ENCODE assay signal across 10 cellular contexts in genomic region chr2:117832905-117833613, GRCh38. TPM values are rescaled to one million over a fixed set of nuclear protein-coding genes. Genes with fewer than 3 reads are reported as not detected.
DNase-seq lines count a peak whose midpoint lies in the region; ATAC-seq and TF ChIP-seq lines count a peak whose summit lies in the region.
"Had no signal": no experiment of that assay in that cellular context is flagged by ENCODE, and none has a peak within 500 bp of the region (broad histone marks: within the 10 kb centered on the region; RNA-seq: fewer than 3 reads in every experiment).

No MANE protein-coding gene starts in this region.

- H3K9ac ChIP-seq in DND-41 (ENCODE audit: low read depth, low read length): no peak overlapping the region

- H3K27ac ChIP-seq in DND-41 (ENCODE audit: low read length): no peak overlapping the region
- H3K27ac ChIP-seq: heart left ventricle had no signal

- H3K4me3 ChIP-seq in DND-41 (ENCODE audit: low read depth in 1 of 2, low read length in 2 of 2) (no peak overlapping the region), astrocyte of the spinal cord (ENCODE audit: low read depth, low read length) (no peak overlapping the region)
- H3K4me3 ChIP-seq: heart left ventricle had no signal

- H3K79me2 ChIP-seq in DND-41 (ENCODE audit: insufficient read depth, low read length): no peaks in the 10 kb centered on the region

- H4K20me1 ChIP-seq in DND-41 (ENCODE audit: insufficient read depth, low read length): peaks cover 15% of the 10 kb centered on the region

- H3K27me3 ChIP-seq in DND-41 (ENCODE audit: insufficient read depth, low read length, poor library complexity): no peaks in the 10 kb centered on the region

- peaks cover 67% of the 10 kb centered on the region for H3K36me3 ChIP-seq in DND-41 (ENCODE audit: insufficient read depth, low read length)

- peak; percentile 76 for ATAC-seq in DND-41 (ENCODE audit: insufficient read depth, low read depth)
- no peak for ATAC-seq in HG02973 (IDR thresholded peaks at IDR 0.05; ENCODE audit: unreplicated experiment)
- ATAC-seq: heart left ventricle had no signal

- in situ Hi-C loops in astrocyte of the spinal cord (cut with HindIII; ENCODE audit: low sequenced_read_pairs): no loop called here

- H3K9me3 ChIP-seq in DND-41 (ENCODE audit: insufficient read depth, low read length, severe bottlenecking): no peaks in the 10 kb centered on the region
- H3K9me3 ChIP-seq: heart left ventricle had no signal

- no peak overlapping the region for H3K4me2 ChIP-seq in DND-41 (ENCODE audit: insufficient read depth, low read length)

- H3K4me1 ChIP-seq in DND-41 (ENCODE audit: insufficient read depth, low read length): no peaks in the 10 kb centered on the region

- no peak for TF ChIP-seq CTCF in DND-41 (IDR thresholded peaks at IDR 0.05; ENCODE audit: borderline replicate concordance, extremely low read depth, low read length, poor library complexity, severe bottlenecking)
- TF ChIP-seq CTCF in astrocyte of the spinal cord (IDR thresholded peaks at IDR 0.05; ENCODE audit: low read depth, low read length): no peak

- no peak overlapping the region for H2AFZ ChIP-seq in DND-41 (ENCODE audit: low read depth, low read length)

- DNase-seq in DND-41 (peak; percentile 40), HT-29 (ENCODE audit: low spot score) (peak; percentile 6), astrocyte of the spinal cord (ENCODE audit: low read depth, low spot score) (peak; percentile 38), islet precursor cell (peak; percentile 74), OCI-M1 (lab: John Stamatoyannopoulos, UW) (no peak), NCI-H1105 (lab: John Stamatoyannopoulos, UW) (no peak)
- DNase-seq in activated effector memory CD4-positive, alpha-beta T cell treated with Interleukin-2 at 50 U/mL for 16 hours: no peak
- DNase-seq: NCI-H524 treated with DMSO at 0.1 percent for 48 hours had no signal

RNA-seq across cellular contexts. Expression of gene DDX18, which starts 18.6 kb away (rescaled TPM):
- 28.5 and 33.2 TPM in 2 replicates for total RNA-seq in HT-29 (2014; rRNA removed; shearing (Covaris generic))

Comparison
In these comparisons a context has a peak if more than half of its experiments do, and no peak if none do; other contexts are left out.
1. DNase-seq: peak in DND-41 (single experiment), HT-29 (single experiment), astrocyte of the spinal cord (single experiment) and islet precursor cell (single experiment); none in OCI-M1 (single experiment), NCI-H1105 (single experiment) and activated effector memory CD4-positive, alpha-beta T cell treated with Interleukin-2 at 50 U/mL for 16 hours (single experiment).